Comparison of ENCODE assay signal across 1 cellular context in genomic region chr1:232950197-232950918, GRCh38.
A peak's percentile ranks its signal among the peaks of the same experiment; 100 is the strongest.
TF ChIP-seq lines count a peak whose summit lies in the region.

Gene NTPCR (plus strand): TSS chr1:232950611. CDS start chr1:232950711, 100 bp downstream.

TF ChIP-seq in K562, 482 proteins besides CTCF, POLR2A, EP300 and RAD21 (continued from another document and continues in another):
- TF ChIP-seq ZBTB11 (CRISPR knock-in tag; IDR thresholded peaks at IDR 0.05) (peak in 1 of 3 experiments; percentile 82; a peak in 2 of 6 replicates), KLF1 (tag; IDR thresholded peaks at IDR 0.05) (no peak), MIER1 (IDR thresholded peaks at IDR 0.05; ENCODE audit: low read depth) (no peak), NCOA1 (IDR thresholded peaks at IDR 0.05; ENCODE audit: low read depth) (no peak), TARDBP (IDR thresholded peaks at IDR 0.05) (no peak), ZNF431 (CRISPR knock-in tag; IDR thresholded peaks at IDR 0.05) (0 out of 2 replicates have a peak, but pooled peaks have one; percentile 14), RNF219 (CRISPR knock-in tag; IDR thresholded peaks at IDR 0.05) (0 out of 2 replicates have a peak, but pooled peaks have one; percentile 20), DIDO1 (tag; IDR thresholded peaks at IDR 0.05; ENCODE audit: low read depth) (peak; percentile 71; the same call in 1 of the 2 replicates), ZNF740 (CRISPR knock-in tag; IDR thresholded peaks at IDR 0.05) (no peak), ZNF740 (tag; IDR thresholded peaks at IDR 0.05) (no peak), CBX5 (IDR thresholded peaks at IDR 0.05; ENCODE audit: borderline replicate concordance, low read depth) (no peak), PHF21A (IDR thresholded peaks at IDR 0.05; ENCODE audit: borderline replicate concordance, low read depth) (no peak), SUPT5H (IDR thresholded peaks at IDR 0.05) (peak; percentile 85), RBM14 (IDR thresholded peaks at IDR 0.05; ENCODE audit: borderline replicate concordance, insufficient read depth, low read depth, low read length) (no peak), PPARD (CRISPR knock-in tag; IDR thresholded peaks at IDR 0.05) (no peak), MAX (CRISPR knock-in tag; IDR thresholded peaks at IDR 0.05) (peak; percentile 86), BHLHE40 (IDR thresholded peaks at IDR 0.05; ENCODE audit: low read length) (no peak), ZBTB33 (CRISPR knock-in tag; IDR thresholded peaks at IDR 0.05) (no peak; the same call in 1 of the 2 replicates), BDP1 (IDR thresholded peaks at IDR 0.05; ENCODE audit: insufficient read depth, insufficient read length) (no peak), CTBP1 (IDR thresholded peaks at IDR 0.05; ENCODE audit: borderline replicate concordance) (no peak; the same call in 1 of the 2 replicates), OTX1 (CRISPR knock-in tag; IDR thresholded peaks at IDR 0.05) (no peak), TEAD1 (CRISPR knock-in tag; IDR thresholded peaks at IDR 0.05) (peak in 1 of 2 experiments; percentile 53; a peak in 1 of 4 replicates), SMAD2 (IDR thresholded peaks at IDR 0.05; ENCODE audit: low read depth, low read length) (no peak), STAT5B (CRISPR knock-in tag; IDR thresholded peaks at IDR 0.05) (no peak), FOXK1 (CRISPR knock-in tag; IDR thresholded peaks at IDR 0.05; ENCODE audit: borderline replicate concordance) (no peak), MAZ (CRISPR knock-in tag; conservative IDR thresholded peaks at IDR 0.05 in 1 of 2, IDR thresholded peaks at IDR 0.05 in 1 of 2) (peak in 1 of 2 experiments; percentile 64; a peak in 3 of 4 replicates), ATF3 (IDR thresholded peaks at IDR 0.05) (no peak), ATF3 (CRISPR knock-in tag; conservative IDR thresholded peaks at IDR 0.05) (no peak), NCOA6 (IDR thresholded peaks at IDR 0.05) (no peak), REST (CRISPR knock-in tag; IDR thresholded peaks at IDR 0.05; ENCODE audit: low read depth) (no peak), ZNF407 (IDR thresholded peaks at IDR 0.05; ENCODE audit: low read depth) (no peak), HSF4 (CRISPR knock-in tag; IDR thresholded peaks at IDR 0.05; ENCODE audit: borderline replicate concordance) (no peak), GABPA (tag; conservative IDR thresholded peaks at IDR 0.05; ENCODE audit: low read depth) (peak; percentile 91), ZBTB9 (CRISPR knock-in tag; IDR thresholded peaks at IDR 0.05) (0 out of 2 replicates have a peak, but pooled peaks have one; percentile 15), SNIP1 (IDR thresholded peaks at IDR 0.05; ENCODE audit: low read depth) (no peak), ZSCAN29 (IDR thresholded peaks at IDR 0.05) (no peak), SAFB (IDR thresholded peaks at IDR 0.05; ENCODE audit: borderline replicate concordance, low read depth, low read length) (no peak)
